12 cellular contexts compared by ENCODE assay signal in genomic region chr9:129319076-129319937, GRCh38.
A peak's percentile ranks its signal among the peaks of the same experiment; 100 is the strongest.
DNase-seq lines count a peak whose midpoint lies in the region; ATAC-seq and TF ChIP-seq lines count a peak whose summit lies in the region.
"Had no signal": no experiment of that assay in that cellular context is flagged by ENCODE, and none has a peak within 500 bp of the region (broad histone marks: within the 10 kb centered on the region; RNA-seq: fewer than 3 reads in every experiment).

No MANE protein-coding gene starts in this region.

- no peak overlapping the region for H4K8ac ChIP-seq in H9 (replicated peaks; ENCODE audit: insufficient read length, low read depth, low read length)

- H3K4me1 ChIP-seq in H9 (ENCODE audit: insufficient read depth, low read length): no peaks in the 10 kb centered on the region
- H3K4me1 ChIP-seq in lower lobe of right lung: peaks cover 60% of the 10 kb centered on the region

- H3K4ac ChIP-seq in H9 (ENCODE audit: low read depth, low read length): no peak overlapping the region

- H2AFZ ChIP-seq in H9 (ENCODE audit: low read length): no peak overlapping the region

- no peak overlapping the region for H2BK20ac ChIP-seq in H9 (ENCODE audit: low read depth, low read length, poor library complexity, severe bottlenecking)

- H2AK5ac ChIP-seq in H9 (ENCODE audit: insufficient read length, low read length): no peak overlapping the region

- no peak for ATAC-seq in activated T-helper 17 cell treated with anti-CD3 and anti-CD28 coated beads, Interleukin-2, amount 50 U/mL, for 72 hours (replicated peaks)
- no peak for ATAC-seq in lower lobe of right lung
- ATAC-seq in stimulated activated naive CD8-positive, alpha-beta T cell treated with anti-CD3 and anti-CD28 coated beads, Interleukin-15, Interleukin-2, amounts not matched to agents 100 U/mL and 50 U/mL, for 24 hours: no peak
- ATAC-seq in HG02852 (IDR thresholded peaks at IDR 0.05; ENCODE audit: unreplicated experiment): no peak
- no peak for ATAC-seq in GM21423 (IDR thresholded peaks at IDR 0.05; ENCODE audit: unreplicated experiment)
- ATAC-seq: esophagus mucosa had no signal

- H3T11ph ChIP-seq in H9 (ENCODE audit: low read length): no peak overlapping the region

- no peak overlapping the region for H2BK5ac ChIP-seq in H9 (ENCODE audit: insufficient read length, low read length)

- H3K9me3 Mint-ChIP-seq in H9: no peaks in the 10 kb centered on the region; a peak in 1 of 5 replicates
- no peaks in the 10 kb centered on the region for H3K9me3 Mint-ChIP-seq in activated T-helper 17 cell treated with anti-CD3 and anti-CD28 coated beads, Interleukin-2, amount 50 U/mL, for 72 hours

- no peak overlapping the region for H3K23ac ChIP-seq in H9 (ENCODE audit: insufficient read length, low read depth, low read length)

- no CpG with 5 or more reads among the region's 30 CpGs for WGBS in H9 (ENCODE audit: extremely low coverage, insufficient read length, low lambda C conversion rate)

- H3K36me3 Mint-ChIP-seq in H9 (ENCODE audit: insufficient read depth in 1 of 3, low read depth in 3 of 3): no peaks in the 10 kb centered on the region; a peak in 1 of 7 replicates
- H3K36me3 Mint-ChIP-seq in activated T-helper 17 cell treated with anti-CD3 and anti-CD28 coated beads, Interleukin-2, amount 50 U/mL, for 72 hours (ENCODE audit: low read depth): no peaks in the 10 kb centered on the region

- H3K27ac Mint-ChIP-seq in H9: no peak overlapping the region
- H3K27ac Mint-ChIP-seq in activated T-helper 17 cell treated with anti-CD3 and anti-CD28 coated beads, Interleukin-2, amount 50 U/mL, for 72 hours: no peak overlapping the region

- H3K79me1 ChIP-seq in H9 (ENCODE audit: insufficient read depth, low read depth, low read length, poor library complexity, severe bottlenecking): no peaks in the 10 kb centered on the region

- H3K23me2 ChIP-seq in H9 (ENCODE audit: insufficient read length, low read depth, low read length, poor library complexity, severe bottlenecking): no peaks in the 10 kb centered on the region

- H3K9me3 ChIP-seq in H9 (ENCODE audit: control insufficient read depth, low read depth, low read length) (no peaks in the 10 kb centered on the region), lower lobe of right lung (no peaks in the 10 kb centered on the region)
- H3K9me3 ChIP-seq: HAP-1 had no signal

- intact Hi-C loops in lower lobe of right lung (cut with DNase I): no loop called here

- H3K27me3 ChIP-seq in H9 (ENCODE audit: insufficient read depth, low read length): no peaks in the 10 kb centered on the region
- H3K27me3 ChIP-seq in lower lobe of right lung (ENCODE audit: low read depth): no peaks in the 10 kb centered on the region

- H3K4me3 ChIP-seq in lower lobe of right lung: no peak overlapping the region
- H3K4me3 ChIP-seq: HAP-1 had no signal

- no peaks in the 10 kb centered on the region for H4K20me1 ChIP-seq in H9 (ENCODE audit: control insufficient read depth, insufficient read depth, insufficient read length)

- H3K56ac ChIP-seq in H9 (ENCODE audit: insufficient read length, low read depth, low read length): no peak overlapping the region

- no peak overlapping the region for H2BK15ac ChIP-seq in H9 (ENCODE audit: low read depth, low read length)

- H3K4me3 Mint-ChIP-seq in H9: no peak overlapping the region
- peak overlapping the region; percentile 77 for H3K4me3 Mint-ChIP-seq in activated T-helper 17 cell treated with anti-CD3 and anti-CD28 coated beads, Interleukin-2, amount 50 U/mL, for 72 hours

- no peak overlapping the region for H3K9ac ChIP-seq in H9 (ENCODE audit: extremely low read depth, insufficient read length, low read length)

- H3K14ac ChIP-seq in H9 (ENCODE audit: insufficient read depth, low read length): no peak overlapping the region

- no peak overlapping the region for H3K4me2 ChIP-seq in H9 (ENCODE audit: insufficient read depth, insufficient read length, low read length)

- H3K36me3 ChIP-seq in lower lobe of right lung: no peaks in the 10 kb centered on the region
- H3K36me3 ChIP-seq: HAP-1 had no signal

- no peak overlapping the region for H4K5ac ChIP-seq in H9 (ENCODE audit: insufficient read length, low read depth, low read length)

- no peak overlapping the region for H3K18ac ChIP-seq in H9 (ENCODE audit: insufficient read length, low read depth, low read length)

- peaks cover 2 to 32% of the 10 kb centered on the region in 2 experiments for H3K4me1 Mint-ChIP-seq in H9
- peaks cover 7% of the 10 kb centered on the region for H3K4me1 Mint-ChIP-seq in activated T-helper 17 cell treated with anti-CD3 and anti-CD28 coated beads, Interleukin-2, amount 50 U/mL, for 72 hours

- DNase-seq in H9 (peak; percentile 20), lower lobe of right lung (no peak), 8988T (no peak), iPS-NIHi11 (ENCODE audit: low spot score) (no peak)
- peak; percentile 1 for DNase-seq in stimulated activated naive CD8-positive, alpha-beta T cell treated with anti-CD3 and anti-CD28 coated beads, Interleukin-15, Interleukin-2, amounts not matched to agents 100 U/mL and 50 U/mL, for 24 hours
- DNase-seq: DMS153, NCI-H1048 had no signal

- no peak overlapping the region for H4K91ac ChIP-seq in H9 (ENCODE audit: insufficient read length, low read depth, low read length)

- no peak overlapping the region for H3K27ac ChIP-seq in H9 (ENCODE audit: insufficient read length, low read depth, low read length)
- peak overlapping the region; percentile 81 for H3K27ac ChIP-seq in lower lobe of right lung

- H2BK12ac ChIP-seq in H9 (ENCODE audit: insufficient read length, low read depth, low read length): no peak overlapping the region

- no peaks in the 10 kb centered on the region for H3K79me2 ChIP-seq in H9 (ENCODE audit: insufficient read depth, low read length)

- 0 out of 2 replicates have a peak, but pooled peaks cover 1% of the 10 kb centered on the region for H3K27me3 Mint-ChIP-seq in H9 (ENCODE audit: low read depth)
- no peaks in the 10 kb centered on the region for H3K27me3 Mint-ChIP-seq in activated T-helper 17 cell treated with anti-CD3 and anti-CD28 coated beads, Interleukin-2, amount 50 U/mL, for 72 hours

- no peak overlapping the region for H2BK120ac ChIP-seq in H9 (ENCODE audit: low read depth, low read length, poor library complexity, severe bottlenecking)

- no peak for TF ChIP-seq CTCF in H9 (conservative IDR thresholded peaks at IDR 0.05)
- no peak for TF ChIP-seq CTCF in lower lobe of right lung (IDR thresholded peaks at IDR 0.05)

Comparison
In these comparisons a context has a peak if more than half of its experiments do, and no peak if none do; other contexts are left out.
1. DNase-seq: peak in H9 (single experiment) and stimulated activated naive CD8-positive, alpha-beta T cell treated with anti-CD3 and anti-CD28 coated beads, Interleukin-15, Interleukin-2, amounts not matched to agents 100 U/mL and 50 U/mL, for 24 hours (single experiment); none in lower lobe of right lung (single experiment), 8988T (single experiment) and iPS-NIHi11 (single experiment).